Comparison of ENCODE assay signal across 21 cellular contexts in genomic region chr7:70640266-70640833, GRCh38.
DNase-seq lines count a peak whose midpoint lies in the region; ATAC-seq and TF ChIP-seq lines count a peak whose summit lies in the region.
"Had no signal": no experiment of that assay in that cellular context is flagged by ENCODE, and none has a peak within 500 bp of the region (broad histone marks: within the 10 kb centered on the region; RNA-seq: fewer than 3 reads in every experiment).

No MANE protein-coding gene starts in this region.

- H3K36me3 Mint-ChIP-seq in progenitor cell of endocrine pancreas (ENCODE audit: insufficient read depth) = peaks cover 9% of the 10 kb centered on the region
- H3K36me3 Mint-ChIP-seq: activated naive CD4-positive, alpha-beta T cell treated with anti-CD3 and anti-CD28 coated beads, Interleukin-2, amount 50 U/mL, for 24 hours; CD8-positive, alpha-beta T cell; stimulated activated memory B cell treated with anti-CD40 and anti-IgM and Interleukin-4, amounts not matched to agents 10 μg/mL and 1 μg/mL and 100 μg/mL, for 72 hours; T-cell had no signal

- DNase-seq in Caki2 (ENCODE audit: low read depth) = peak; percentile 2
- peak; percentile 30 for DNase-seq in amniotic epithelial cell (ENCODE audit: low read depth)
- peak; percentile 1 for DNase-seq in fibroblast of villous mesenchyme (ENCODE audit: low read depth)
- no peak for DNase-seq in progenitor cell of endocrine pancreas (ENCODE audit: low spot score, unreplicated experiment)
- DNase-seq in NCI-H524 (lab: John Stamatoyannopoulos, UW) = no peak
- DNase-seq in dorsolateral prefrontal cortex = no peak
- DNase-seq: CD8-positive, alpha-beta T cell; heart left ventricle; midbrain; MV-4-11; NCI-H187 treated with DMSO at 0.1 percent for 48 hours; NK-92 treated with Interleukin-12 subunit alpha and Interleukin-12 subunit beta, amount 100 ng/mL, for 24 hours; T-cell had no signal

- TF ChIP-seq CTCF in fibroblast of villous mesenchyme (IDR thresholded peaks at IDR 0.05; ENCODE audit: insufficient read depth, low read depth, low read length) (no peak), progenitor cell of endocrine pancreas (IDR thresholded peaks at IDR 0.05; ENCODE audit: unreplicated experiment) (no peak), dorsolateral prefrontal cortex (IDR thresholded peaks at IDR 0.05 in 54 of 56, conservative IDR thresholded peaks at IDR 0.05 in 2 of 56; ENCODE audit: low read depth in 1 of 56, partially characterized antibody in 56 of 56) (no peak)

- H3K9me3 Mint-ChIP-seq in progenitor cell of endocrine pancreas (ENCODE audit: low read depth) = peaks cover 3% of the 10 kb centered on the region
- H3K9me3 Mint-ChIP-seq: activated naive CD4-positive, alpha-beta T cell treated with anti-CD3 and anti-CD28 coated beads, Interleukin-2, amount 50 U/mL, for 24 hours; neural crest cell; T-cell had no signal

- intact Hi-C loops in dorsolateral prefrontal cortex (cut with DNase I) = no loop called here

- H3K27ac Mint-ChIP-seq in progenitor cell of endocrine pancreas = peak overlapping the region; percentile 14
- H3K27ac Mint-ChIP-seq: activated naive CD4-positive, alpha-beta T cell treated with anti-CD3 and anti-CD28 coated beads, Interleukin-2, amount 50 U/mL, for 24 hours; CD8-positive, alpha-beta T cell; stimulated activated memory B cell treated with anti-CD40 and anti-IgM and Interleukin-4, amounts not matched to agents 10 μg/mL and 1 μg/mL and 100 μg/mL, for 72 hours; T-cell had no signal

- H3K4me3 Mint-ChIP-seq in progenitor cell of endocrine pancreas (ENCODE audit: low read depth) = no peak overlapping the region
- H3K4me3 Mint-ChIP-seq: activated naive CD4-positive, alpha-beta T cell treated with anti-CD3 and anti-CD28 coated beads, Interleukin-2, amount 50 U/mL, for 24 hours; CD8-positive, alpha-beta T cell; neural crest cell; stimulated activated memory B cell treated with anti-CD40 and anti-IgM and Interleukin-4, amounts not matched to agents 10 μg/mL and 1 μg/mL and 100 μg/mL, for 72 hours; T-cell had no signal

- H3K27me3 ChIP-seq in dorsolateral prefrontal cortex = no peaks in the 10 kb centered on the region
- H3K27me3 ChIP-seq: esophagus muscularis mucosa, heart left ventricle, tibial nerve had no signal

- H3K27me3 Mint-ChIP-seq in progenitor cell of endocrine pancreas = peaks cover 2% of the 10 kb centered on the region
- H3K27me3 Mint-ChIP-seq: activated naive CD4-positive, alpha-beta T cell treated with anti-CD3 and anti-CD28 coated beads, Interleukin-2, amount 50 U/mL, for 24 hours; stimulated activated memory B cell treated with anti-CD40 and anti-IgM and Interleukin-4, amounts not matched to agents 10 μg/mL and 1 μg/mL and 100 μg/mL, for 72 hours; T-cell had no signal

- H3K4me1 Mint-ChIP-seq in progenitor cell of endocrine pancreas (ENCODE audit: low read depth) = no peaks in the 10 kb centered on the region
- H3K4me1 Mint-ChIP-seq: activated naive CD4-positive, alpha-beta T cell treated with anti-CD3 and anti-CD28 coated beads, Interleukin-2, amount 50 U/mL, for 24 hours; stimulated activated memory B cell treated with anti-CD40 and anti-IgM and Interleukin-4, amounts not matched to agents 10 μg/mL and 1 μg/mL and 100 μg/mL, for 72 hours had no signal

- no peak overlapping the region for H3K4me3 ChIP-seq in fibroblast of villous mesenchyme (ENCODE audit: low read depth, low read length)
- H3K4me3 ChIP-seq in dorsolateral prefrontal cortex = no peak overlapping the region
- H3K4me3 ChIP-seq: esophagus muscularis mucosa, heart left ventricle, K562, tibial nerve had no signal

- in situ Hi-C loops in Caki2 (cut with HindIII; ENCODE audit: low pct_unique_long_range_greater_than_20kb, low sequenced_read_pairs) = no loop called here

- H3K27ac ChIP-seq in dorsolateral prefrontal cortex = no peak overlapping the region
- H3K27ac ChIP-seq: esophagus muscularis mucosa, heart left ventricle had no signal

- ATAC-seq in HG02973 (IDR thresholded peaks at IDR 0.05; ENCODE audit: unreplicated experiment) = no peak
- no peak for ATAC-seq in HG02642 (IDR thresholded peaks at IDR 0.05; ENCODE audit: poor library complexity, unreplicated experiment)
- ATAC-seq: CD8-positive, alpha-beta T cell; heart left ventricle; K562; stimulated activated memory B cell treated with anti-CD40 and anti-IgM and Interleukin-4, amounts not matched to agents 10 μg/mL and 1 μg/mL and 100 μg/mL, for 72 hours; T-cell had no signal

Comparison
In these comparisons a context has a peak if more than half of its experiments do, and no peak if none do; other contexts are left out.
1. DNase-seq: peak in Caki2 (single experiment), amniotic epithelial cell (single experiment) and fibroblast of villous mesenchyme (single experiment); none in progenitor cell of endocrine pancreas (single experiment), NCI-H524 (0 of 2) and dorsolateral prefrontal cortex (0 of 10).